Comparison of ENCODE assay signal across 1 cellular context in the genomic region with DNA sequence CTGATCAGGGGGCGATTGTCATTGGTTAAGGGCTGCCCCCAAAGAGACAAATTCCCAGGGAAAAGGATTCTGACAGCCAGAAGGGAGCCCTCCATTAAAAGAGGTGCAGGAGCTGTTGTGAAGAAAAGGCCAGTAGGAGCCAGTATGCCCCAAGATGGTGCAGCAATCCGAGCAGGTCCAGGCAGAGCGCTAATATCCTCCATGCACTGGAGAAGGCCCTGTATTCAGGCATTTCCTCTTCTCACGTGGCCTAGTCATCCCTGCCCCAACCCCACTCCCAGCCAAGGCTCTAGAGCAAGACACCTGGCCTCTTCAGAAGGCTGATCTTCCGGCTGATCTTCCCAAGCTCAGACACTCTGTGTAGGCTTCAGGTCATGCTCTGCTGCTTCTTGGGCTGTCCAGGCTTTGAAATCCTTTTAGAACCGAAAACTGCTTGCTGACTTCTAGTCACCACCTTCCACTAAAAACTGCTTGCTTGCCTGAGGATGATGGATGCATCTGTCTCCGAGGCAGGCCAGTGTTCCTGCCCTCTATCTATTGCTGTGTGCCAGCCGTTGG.
TF ChIP-seq lines count a peak whose summit lies in the region.

No MANE protein-coding gene starts in this region.

TF ChIP-seq in HepG2, 621 proteins besides CTCF, POLR2A, EP300 and RAD21 (continued from another document):
- TF ChIP-seq, protein P1, sequence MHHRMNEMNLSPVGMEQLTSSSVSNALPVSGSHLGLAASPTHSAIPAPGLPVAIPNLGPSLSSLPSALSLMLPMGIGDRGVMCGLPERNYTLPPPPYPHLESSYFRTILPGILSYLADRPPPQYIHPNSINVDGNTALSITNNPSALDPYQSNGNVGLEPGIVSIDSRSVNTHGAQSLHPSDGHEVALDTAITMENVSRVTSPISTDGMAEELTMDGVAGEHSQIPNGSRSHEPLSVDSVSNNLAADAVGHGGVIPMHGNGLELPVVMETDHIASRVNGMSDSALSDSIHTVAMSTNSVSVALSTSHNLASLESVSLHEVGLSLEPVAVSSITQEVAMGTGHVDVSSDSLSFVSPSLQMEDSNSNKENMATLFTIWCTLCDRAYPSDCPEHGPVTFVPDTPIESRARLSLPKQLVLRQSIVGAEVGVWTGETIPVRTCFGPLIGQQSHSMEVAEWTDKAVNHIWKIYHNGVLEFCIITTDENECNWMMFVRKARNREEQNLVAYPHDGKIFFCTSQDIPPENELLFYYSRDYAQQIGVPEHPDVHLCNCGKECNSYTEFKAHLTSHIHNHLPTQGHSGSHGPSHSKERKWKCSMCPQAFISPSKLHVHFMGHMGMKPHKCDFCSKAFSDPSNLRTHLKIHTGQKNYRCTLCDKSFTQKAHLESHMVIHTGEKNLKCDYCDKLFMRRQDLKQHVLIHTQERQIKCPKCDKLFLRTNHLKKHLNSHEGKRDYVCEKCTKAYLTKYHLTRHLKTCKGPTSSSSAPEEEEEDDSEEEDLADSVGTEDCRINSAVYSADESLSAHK (CRISPR knock-in tag; IDR thresholded peaks at IDR 0.05; ENCODE audit: borderline replicate concordance): no peak
- TF ChIP-seq ZNF790 (CRISPR knock-in tag; IDR thresholded peaks at IDR 0.05; ENCODE audit: borderline replicate concordance): no peak
- TF ChIP-seq, protein P2, sequence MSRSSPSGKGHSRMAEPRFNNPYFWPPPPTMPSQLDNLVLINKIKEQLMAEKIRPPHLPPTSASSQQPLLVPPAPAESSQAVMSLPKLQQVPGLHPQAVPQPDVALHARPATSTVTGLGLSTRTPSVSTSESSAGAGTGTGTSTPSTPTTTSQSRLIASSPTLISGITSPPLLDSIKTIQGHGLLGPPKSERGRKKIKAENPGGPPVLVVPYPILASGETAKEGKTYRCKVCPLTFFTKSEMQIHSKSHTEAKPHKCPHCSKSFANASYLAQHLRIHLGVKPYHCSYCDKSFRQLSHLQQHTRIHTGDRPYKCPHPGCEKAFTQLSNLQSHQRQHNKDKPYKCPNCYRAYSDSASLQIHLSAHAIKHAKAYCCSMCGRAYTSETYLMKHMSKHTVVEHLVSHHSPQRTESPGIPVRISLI (CRISPR knock-in tag; IDR thresholded peaks at IDR 0.05; ENCODE audit: borderline replicate concordance): no peak
- no peak for TF ChIP-seq KDM2A (CRISPR knock-in tag; IDR thresholded peaks at IDR 0.05; ENCODE audit: borderline replicate concordance, low read depth)
- TF ChIP-seq SIX1 (CRISPR knock-in tag; IDR thresholded peaks at IDR 0.05; ENCODE audit: borderline replicate concordance): no peak
- TF ChIP-seq ZNF101 (CRISPR knock-in tag; IDR thresholded peaks at IDR 0.05; ENCODE audit: borderline replicate concordance, low read depth): no peak
- TF ChIP-seq, protein P3, sequence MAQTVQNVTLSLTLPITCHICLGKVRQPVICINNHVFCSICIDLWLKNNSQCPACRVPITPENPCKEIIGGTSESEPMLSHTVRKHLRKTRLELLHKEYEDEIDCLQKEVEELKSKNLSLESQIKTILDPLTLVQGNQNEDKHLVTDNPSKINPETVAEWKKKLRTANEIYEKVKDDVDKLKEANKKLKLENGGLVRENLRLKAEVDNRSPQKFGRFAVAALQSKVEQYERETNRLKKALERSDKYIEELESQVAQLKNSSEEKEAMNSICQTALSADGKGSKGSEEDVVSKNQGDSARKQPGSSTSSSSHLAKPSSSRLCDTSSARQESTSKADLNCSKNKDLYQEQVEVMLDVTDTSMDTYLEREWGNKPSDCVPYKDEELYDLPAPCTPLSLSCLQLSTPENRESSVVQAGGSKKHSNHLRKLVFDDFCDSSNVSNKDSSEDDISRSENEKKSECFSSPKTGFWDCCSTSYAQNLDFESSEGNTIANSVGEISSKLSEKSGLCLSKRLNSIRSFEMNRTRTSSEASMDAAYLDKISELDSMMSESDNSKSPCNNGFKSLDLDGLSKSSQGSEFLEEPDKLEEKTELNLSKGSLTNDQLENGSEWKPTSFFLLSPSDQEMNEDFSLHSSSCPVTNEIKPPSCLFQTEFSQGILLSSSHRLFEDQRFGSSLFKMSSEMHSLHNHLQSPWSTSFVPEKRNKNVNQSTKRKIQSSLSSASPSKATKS (CRISPR knock-in tag; IDR thresholded peaks at IDR 0.05): no peak
- no peak for TF ChIP-seq ZNF207 (IDR thresholded peaks at IDR 0.05; ENCODE audit: borderline replicate concordance)
- TF ChIP-seq, protein P4, sequence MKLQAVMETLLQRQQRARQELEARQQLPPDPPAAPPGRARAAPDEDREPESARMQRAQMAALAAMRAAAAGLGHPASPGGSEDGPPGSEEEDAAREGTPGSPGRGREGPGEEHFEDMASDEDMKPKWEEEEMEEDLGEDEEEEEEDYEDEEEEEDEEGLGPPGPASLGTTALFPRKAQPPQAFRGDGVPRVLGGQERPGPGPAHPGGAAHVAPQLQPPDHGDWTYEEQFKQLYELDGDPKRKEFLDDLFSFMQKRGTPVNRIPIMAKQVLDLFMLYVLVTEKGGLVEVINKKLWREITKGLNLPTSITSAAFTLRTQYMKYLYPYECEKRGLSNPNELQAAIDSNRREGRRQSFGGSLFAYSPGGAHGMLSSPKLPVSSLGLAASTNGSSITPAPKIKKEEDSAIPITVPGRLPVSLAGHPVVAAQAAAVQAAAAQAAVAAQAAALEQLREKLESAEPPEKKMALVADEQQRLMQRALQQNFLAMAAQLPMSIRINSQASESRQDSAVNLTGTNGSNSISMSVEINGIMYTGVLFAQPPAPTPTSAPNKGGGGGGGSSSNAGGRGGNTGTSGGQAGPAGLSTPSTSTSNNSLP (IDR thresholded peaks at IDR 0.05; ENCODE audit: low read depth, low read length): no peak
- TF ChIP-seq ZNF143 (CRISPR knock-in tag; IDR thresholded peaks at IDR 0.05): no peak
- TF ChIP-seq TSC22D2 (CRISPR knock-in tag; IDR thresholded peaks at IDR 0.05; ENCODE audit: borderline replicate concordance): no peak
- TF ChIP-seq, protein P5, sequence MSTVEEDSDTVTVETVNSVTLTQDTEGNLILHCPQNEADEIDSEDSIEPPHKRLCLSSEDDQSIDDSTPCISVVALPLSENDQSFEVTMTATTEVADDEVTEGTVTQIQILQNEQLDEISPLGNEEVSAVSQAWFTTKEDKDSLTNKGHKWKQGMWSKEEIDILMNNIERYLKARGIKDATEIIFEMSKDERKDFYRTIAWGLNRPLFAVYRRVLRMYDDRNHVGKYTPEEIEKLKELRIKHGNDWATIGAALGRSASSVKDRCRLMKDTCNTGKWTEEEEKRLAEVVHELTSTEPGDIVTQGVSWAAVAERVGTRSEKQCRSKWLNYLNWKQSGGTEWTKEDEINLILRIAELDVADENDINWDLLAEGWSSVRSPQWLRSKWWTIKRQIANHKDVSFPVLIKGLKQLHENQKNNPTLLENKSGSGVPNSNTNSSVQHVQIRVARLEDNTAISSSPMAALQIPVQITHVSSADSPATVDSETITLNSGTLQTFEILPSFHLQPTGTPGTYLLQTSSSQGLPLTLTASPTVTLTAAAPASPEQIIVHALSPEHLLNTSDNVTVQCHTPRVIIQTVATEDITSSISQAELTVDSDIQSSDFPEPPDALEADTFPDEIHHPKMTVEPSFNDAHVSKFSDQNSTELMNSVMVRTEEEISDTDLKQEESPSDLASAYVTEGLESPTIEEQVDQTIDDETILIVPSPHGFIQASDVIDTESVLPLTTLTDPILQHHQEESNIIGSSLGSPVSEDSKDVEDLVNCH (CRISPR knock-in tag; IDR thresholded peaks at IDR 0.05): no peak
- no peak for TF ChIP-seq ATF7 (IDR thresholded peaks at IDR 0.05)
- TF ChIP-seq ATF7 (CRISPR knock-in tag; IDR thresholded peaks at IDR 0.05): no peak
